Comparison of ENCODE assay signal across 12 cellular contexts in genomic region chr2:240626531-240627300, GRCh38. TPM values are rescaled to one million over a fixed set of nuclear protein-coding genes. Genes with fewer than 3 reads are reported as not detected.
DNase-seq lines count a peak whose midpoint lies in the region; ATAC-seq and TF ChIP-seq lines count a peak whose summit lies in the region.
"Had no signal": no experiment of that assay in that cellular context is flagged by ENCODE, and none has a peak within 500 bp of the region (broad histone marks: within the 10 kb centered on the region; RNA-seq: fewer than 3 reads in every experiment).

No MANE protein-coding gene starts in this region.

- H3K9me3 Mint-ChIP-seq in activated naive CD8-positive, alpha-beta T cell treated with anti-CD3 and anti-CD28 coated beads, Interleukin-2, amount 50 U/mL, for 24 hours, result no peaks in the 10 kb centered on the region
- H3K9me3 Mint-ChIP-seq in nephron progenitor cell, result peaks cover 2% of the 10 kb centered on the region

- TF ChIP-seq CTCF in RWPE2 (IDR thresholded peaks at IDR 0.05; ENCODE audit: poor library complexity, severe bottlenecking) (no peak), nephron progenitor cell (IDR thresholded peaks at IDR 0.05) (no peak), OCI-LY7 (conservative IDR thresholded peaks at IDR 0.05; ENCODE audit: low read length) (no peak)

- H3K27ac Mint-ChIP-seq in activated naive CD8-positive, alpha-beta T cell treated with anti-CD3 and anti-CD28 coated beads, Interleukin-2, amount 50 U/mL, for 24 hours, result peak overlapping the region; percentile 67
- H3K27ac Mint-ChIP-seq in nephron progenitor cell, result peak overlapping the region; percentile 51

- H3K36me3 ChIP-seq in RWPE2 (ENCODE audit: low read depth), result no peaks in the 10 kb centered on the region
- H3K36me3 ChIP-seq in OCI-LY7 (ENCODE audit: insufficient read depth, low read length), result no peaks in the 10 kb centered on the region

- no peaks in the 10 kb centered on the region for H3K9me2 ChIP-seq in OCI-LY7 (ENCODE audit: insufficient read depth, low read length)

- no peak overlapping the region for H2AFZ ChIP-seq in OCI-LY7 (ENCODE audit: low read length)

- no peaks in the 10 kb centered on the region for H3K79me2 ChIP-seq in OCI-LY7 (ENCODE audit: insufficient read depth, low read depth, low read length)

- H3K4me3 ChIP-seq in RWPE2 (ENCODE audit: severe bottlenecking) (no peak overlapping the region), OCI-LY7 (ENCODE audit: low read depth, low read length, poor library complexity, severe bottlenecking) (no peak overlapping the region)
- H3K4me3 ChIP-seq: skin epidermis had no signal

- CTCF ChIA-PET in OCI-LY7 (lab: Charles Lee; ENCODE audit: unreplicated experiment), result no interaction called here

- no peak overlapping the region for H3K4me2 ChIP-seq in OCI-LY7 (ENCODE audit: low read length)
- H3K4me2 ChIP-seq: KMS-11 had no signal

- H3K27ac ChIP-seq in RWPE2 (ENCODE audit: poor library complexity, severe bottlenecking), result no peak overlapping the region
- no peak overlapping the region for H3K27ac ChIP-seq in OCI-LY7 (ENCODE audit: low read depth, low read length, poor library complexity, severe bottlenecking)
- H3K27ac ChIP-seq: KMS-11 had no signal

- DNase-seq in Daoy (ENCODE audit: low read depth) (peak; percentile 29), RWPE2 (ENCODE audit: low spot score) (peak; percentile 52), nephron progenitor cell (no peak), NCI-H510A (lab: John Stamatoyannopoulos, UW) (no peak), OCI-LY7 (ENCODE audit: low spot score) (no peak), kidney tubule cell (ENCODE audit: low spot score) (no peak)
- peak; percentile 54 for DNase-seq in activated naive CD8-positive, alpha-beta T cell treated with anti-CD3 and anti-CD28 coated beads, Interleukin-2, amount 50 U/mL, for 24 hours
- DNase-seq: trophoblast cell had no signal

- no peaks in the 10 kb centered on the region for H4K20me1 ChIP-seq in OCI-LY7 (ENCODE audit: insufficient read depth, low read length)

- POLR2A ChIA-PET in OCI-LY7 (lab: Charles Lee), result no interaction called here

- peak overlapping the region; percentile 64 for H3K4me3 Mint-ChIP-seq in activated naive CD8-positive, alpha-beta T cell treated with anti-CD3 and anti-CD28 coated beads, Interleukin-2, amount 50 U/mL, for 24 hours
- no peak overlapping the region for H3K4me3 Mint-ChIP-seq in nephron progenitor cell

- no peaks in the 10 kb centered on the region for H3K27me3 ChIP-seq in RWPE2 (ENCODE audit: insufficient read depth, poor library complexity, severe bottlenecking)

- H3K4me1 ChIP-seq in RWPE2 (ENCODE audit: insufficient read depth, poor library complexity, severe bottlenecking) (no peaks in the 10 kb centered on the region), OCI-LY7 (ENCODE audit: insufficient read depth, low read length, poor library complexity, severe bottlenecking) (peaks cover under 1% of the 10 kb centered on the region)

- peaks cover 46% of the 10 kb centered on the region for H3K4me1 Mint-ChIP-seq in activated naive CD8-positive, alpha-beta T cell treated with anti-CD3 and anti-CD28 coated beads, Interleukin-2, amount 50 U/mL, for 24 hours
- peaks cover 31% of the 10 kb centered on the region for H3K4me1 Mint-ChIP-seq in nephron progenitor cell

- ATAC-seq in RWPE2 (ENCODE audit: low read depth) (no peak), GM18907 (IDR thresholded peaks at IDR 0.05; ENCODE audit: unreplicated experiment) (no peak)
- peak; percentile 41 for ATAC-seq in activated naive CD8-positive, alpha-beta T cell treated with anti-CD3 and anti-CD28 coated beads, Interleukin-2, amount 50 U/mL, for 24 hours

- H3K27me3 Mint-ChIP-seq in activated naive CD8-positive, alpha-beta T cell treated with anti-CD3 and anti-CD28 coated beads, Interleukin-2, amount 50 U/mL, for 24 hours, result no peaks in the 10 kb centered on the region
- H3K27me3 Mint-ChIP-seq in nephron progenitor cell (ENCODE audit: low read depth, poor library complexity), result peaks cover 10% of the 10 kb centered on the region

- intact Hi-C loops in OCI-LY7 (cut with micrococcal nuclease; ENCODE audit: unreplicated experiment), result no loop called here

- no TSS peak for BruUV-seq in OCI-LY7 (replicated peaks; lab: Mats Ljungman, UMichigan)

- no peaks in the 10 kb centered on the region for H3K36me3 Mint-ChIP-seq in activated naive CD8-positive, alpha-beta T cell treated with anti-CD3 and anti-CD28 coated beads, Interleukin-2, amount 50 U/mL, for 24 hours (ENCODE audit: low read depth)
- H3K36me3 Mint-ChIP-seq in nephron progenitor cell (ENCODE audit: low read depth), result no peaks in the 10 kb centered on the region

- H3K9me3 ChIP-seq in RWPE2 (ENCODE audit: severe bottlenecking) (no peaks in the 10 kb centered on the region), OCI-LY7 (ENCODE audit: low read length) (no peaks in the 10 kb centered on the region)

RNA-seq across cellular contexts. Expression of gene GPR35, which starts 1.4 kb away (rescaled TPM):
- 0.33 and 1.1 TPM in 2 replicates for total RNA-seq in Daoy (2014; rRNA removed; shearing (Covaris generic))
- 0.88 and 2.1 TPM in 2 replicates for total RNA-seq in OCI-LY7 (2014; rRNA removed; shearing (Covaris generic))
- total RNA-seq in OCI-LY7 (2022), result 1.4 and 2.4 TPM in 2 replicates

RNA-seq across cellular contexts. Expression of gene CAPN10, which starts 40.2 kb away (rescaled TPM):
- total RNA-seq in Daoy (2014; rRNA removed; shearing (Covaris generic)), result 23.8 and 28.3 TPM in 2 replicates
- total RNA-seq in OCI-LY7 (2014; rRNA removed; shearing (Covaris generic)), result 54.1 and 78.1 TPM in 2 replicates
- total RNA-seq in OCI-LY7 (2022), result 67.3 and 70.6 TPM in 2 replicates

RNA-seq across cellular contexts. Expression of gene AQP12B, which starts 56.0 kb away (rescaled TPM):
- total RNA-seq in Daoy (2014; rRNA removed; shearing (Covaris generic)), result not detected in 2 replicates
- total RNA-seq in OCI-LY7 (2014; rRNA removed; shearing (Covaris generic)), result not detected in 2 replicates
- not detected in 2 replicates for total RNA-seq in OCI-LY7 (2022)
- total RNA-seq: H4 had no signal

RNA-seq across cellular contexts. Expression of gene RNPEPL1, which starts 58.4 kb away (rescaled TPM):
- 1.8 and 2.3 TPM in 2 replicates for total RNA-seq in Daoy (2014; rRNA removed; shearing (Covaris generic))
- total RNA-seq in OCI-LY7 (2014; rRNA removed; shearing (Covaris generic)), result 22.7 and 41.9 TPM in 2 replicates
- total RNA-seq in OCI-LY7 (2022), result 51.8 and 53.5 TPM in 2 replicates

Comparison
In these comparisons a context has a peak if more than half of its experiments do, and no peak if none do; other contexts are left out.
1. DNase-seq: peak in Daoy (single experiment), RWPE2 (single experiment) and activated naive CD8-positive, alpha-beta T cell treated with anti-CD3 and anti-CD28 coated beads, Interleukin-2, amount 50 U/mL, for 24 hours (single experiment); none in nephron progenitor cell (single experiment), NCI-H510A (single experiment), OCI-LY7 (single experiment) and kidney tubule cell (single experiment).